1 cellular context compared by ENCODE assay signal in genomic region chr5:150158170-150158949, GRCh38.
A peak's percentile ranks its signal among the peaks of the same experiment; 100 is the strongest.
TF ChIP-seq lines count a peak whose summit lies in the region.

No MANE protein-coding gene starts in this region.

TF ChIP-seq in K562, 482 proteins besides CTCF, POLR2A, EP300 and RAD21:
- TF ChIP-seq EGR1 (conservative IDR thresholded peaks at IDR 0.05) (no peak), RBM22 (IDR thresholded peaks at IDR 0.05; ENCODE audit: low read depth, low read length, poor library complexity, severe bottlenecking) (no peak), ZNF77 (CRISPR knock-in tag; IDR thresholded peaks at IDR 0.05) (no peak), PKNOX1 (IDR thresholded peaks at IDR 0.05) (peak; percentile 40; the same call in 1 of the 2 replicates), HBP1 (CRISPR knock-in tag; IDR thresholded peaks at IDR 0.05) (no peak), ZNF121 (CRISPR knock-in tag; conservative IDR thresholded peaks at IDR 0.05) (no peak), MYNN (IDR thresholded peaks at IDR 0.05) (no peak), MYNN (CRISPR knock-in tag; IDR thresholded peaks at IDR 0.05) (no peak)
TF ChIP-seq in K562: peak in this region for 1.
